8 cellular contexts compared by ENCODE assay signal in the genomic region with DNA sequence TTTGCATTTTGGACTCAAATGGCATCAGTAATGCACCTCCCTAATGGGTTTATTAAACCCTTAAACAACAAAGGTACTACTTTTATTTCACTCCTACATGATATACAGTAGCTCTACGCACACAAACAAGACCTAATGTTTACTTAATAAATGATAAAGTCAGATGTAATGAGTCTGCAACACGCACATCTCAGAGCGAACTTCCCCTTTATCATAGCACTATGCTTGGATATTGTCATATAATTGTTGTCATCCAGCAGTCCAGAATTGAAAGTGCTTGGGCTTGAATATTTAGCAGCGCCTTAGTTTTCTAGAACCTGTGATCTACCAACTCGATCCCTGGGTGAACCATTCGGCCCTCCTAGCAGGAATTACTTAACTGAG. TPM values are rescaled to one million over a fixed set of nuclear protein-coding genes. Genes with fewer than 3 reads are reported as not detected.
DNase-seq lines count a peak whose midpoint lies in the region; ATAC-seq lines count a peak whose summit lies in the region.

No MANE protein-coding gene starts in this region.

- H3K27ac Mint-ChIP-seq in CD4-positive, CD25-positive, alpha-beta regulatory T cell, result peak overlapping the region; percentile 94 to 97 (median 95)

- no peaks in the 10 kb centered on the region for H3K27me3 ChIP-seq in CD4-positive, CD25-positive, alpha-beta regulatory T cell (ENCODE audit: control insufficient read depth, insufficient read depth, low read length)
- H3K27me3 ChIP-seq in muscle layer of colon (ENCODE audit: control insufficient read depth in 1 of 2, insufficient read depth in 2 of 2, low read length in 2 of 2), result no peaks in the 10 kb centered on the region

- peaks cover 5% of the 10 kb centered on the region for H3K36me3 ChIP-seq in CD4-positive, CD25-positive, alpha-beta regulatory T cell (ENCODE audit: control insufficient read depth, insufficient read depth, low read length)
- H3K36me3 ChIP-seq in muscle layer of colon (ENCODE audit: insufficient read depth, low read length), result no peaks in the 10 kb centered on the region

- H3K36me3 Mint-ChIP-seq in CD4-positive, CD25-positive, alpha-beta regulatory T cell, result peaks cover 7% of the 10 kb centered on the region

- no peaks in the 10 kb centered on the region for H3K9me3 Mint-ChIP-seq in CD4-positive, CD25-positive, alpha-beta regulatory T cell

- peak overlapping the region; percentile 83 for H3K9ac ChIP-seq in muscle layer of colon (ENCODE audit: low read length)

- H3K4me1 Mint-ChIP-seq in CD4-positive, CD25-positive, alpha-beta regulatory T cell, result peaks cover 14 to 46% (median 28%) of the 10 kb centered on the region in 4 donors

- no peak for DNase-seq in CD4-positive, CD25-positive, alpha-beta regulatory T cell
- peak; percentile 73 for DNase-seq in NCI-H748 (lab: John Stamatoyannopoulos, UW; ENCODE audit: unreplicated experiment)
- DNase-seq in cerebellar cortex (ENCODE audit: low spot score), result peak; percentile 7
- no peak for DNase-seq in HuH-7 (ENCODE audit: low spot score)
- DNase-seq in NCI-H1417 treated with DMSO at 0.1 percent for 48 hours (lab: John Stamatoyannopoulos, UW), result no peak
- DNase-seq in iPS-NIHi7 (ENCODE audit: extremely low spot score), result no peak

- no peaks in the 10 kb centered on the region for H3K9me3 ChIP-seq in CD4-positive, CD25-positive, alpha-beta regulatory T cell (ENCODE audit: control insufficient read depth in 2 of 2, low read length in 2 of 2)
- H3K9me3 ChIP-seq in muscle layer of colon (ENCODE audit: low read length), result no peaks in the 10 kb centered on the region

- peak; percentile 1 to 7 for ATAC-seq in CD4-positive, CD25-positive, alpha-beta regulatory T cell (ENCODE audit: low read depth in 2 of 2)
- ATAC-seq in GM21529 (IDR thresholded peaks at IDR 0.05; ENCODE audit: unreplicated experiment), result peak; percentile 1

- H3K4me3 ChIP-seq in CD4-positive, CD25-positive, alpha-beta regulatory T cell (ENCODE audit: low read depth, low read length), result peak overlapping the region; percentile 100
- peak overlapping the region; percentile 57 to 87 for H3K4me3 ChIP-seq in muscle layer of colon (ENCODE audit: low read depth in 1 of 2, low read length in 2 of 2)

- peaks cover 9% of the 10 kb centered on the region for H3K27me3 Mint-ChIP-seq in CD4-positive, CD25-positive, alpha-beta regulatory T cell

- peak overlapping the region; percentile 93 to 98 (median 94) for H3K4me3 Mint-ChIP-seq in CD4-positive, CD25-positive, alpha-beta regulatory T cell

- H3K4me1 ChIP-seq in CD4-positive, CD25-positive, alpha-beta regulatory T cell (ENCODE audit: control insufficient read depth, insufficient read depth, low read length, poor library complexity, severe bottlenecking), result peaks cover 26% of the 10 kb centered on the region
- peaks cover 13% of the 10 kb centered on the region for H3K4me1 ChIP-seq in muscle layer of colon (ENCODE audit: insufficient read depth, low read length)

- H3K27ac ChIP-seq in CD4-positive, CD25-positive, alpha-beta regulatory T cell (ENCODE audit: insufficient read depth, low read length, poor library complexity, severe bottlenecking), result peak overlapping the region; percentile 66
- peak overlapping the region; percentile 77 for H3K27ac ChIP-seq in muscle layer of colon (ENCODE audit: low read depth, low read length)

RNA-seq across cellular contexts. Expression of a gene that starts 0.8 kb away (rescaled TPM):
- 63.7 TPM for total RNA-seq in CD4-positive, CD25-positive, alpha-beta regulatory T cell
- polyA plus RNA-seq in CD4-positive, CD25-positive, alpha-beta regulatory T cell, result 10 to 100 TPM; 61.4 to 71.8 (median 67.0) TPM

Comparison
In these comparisons a context has a peak if more than half of its experiments do, and no peak if none do; other contexts are left out.
1. DNase-seq: peak in NCI-H748 (single experiment) and cerebellar cortex (single experiment); none in CD4-positive, CD25-positive, alpha-beta regulatory T cell (0 of 3), HuH-7 (single experiment), NCI-H1417 treated with DMSO at 0.1 percent for 48 hours (single experiment) and iPS-NIHi7 (single experiment).